19 cellular contexts compared by ENCODE assay signal in genomic region chr14:67697006-67697405, GRCh38. TPM values are rescaled to one million over a fixed set of nuclear protein-coding genes. Genes with fewer than 3 reads are reported as not detected.
A peak's percentile ranks its signal among the peaks of the same experiment; 100 is the strongest.
DNase-seq lines count a peak whose midpoint lies in the region; ATAC-seq and TF ChIP-seq lines count a peak whose summit lies in the region.
"Had no signal": no experiment of that assay in that cellular context is flagged by ENCODE, and none has a peak within 500 bp of the region (broad histone marks: within the 10 kb centered on the region; RNA-seq: fewer than 3 reads in every experiment).

No MANE protein-coding gene starts in this region.

- H3K4me1 Mint-ChIP-seq in dendritic cell treated with granulocyte-macrophage colony-stimulating factor and Interleukin-4, amounts not matched to agents 40 ng/mL and 50 ng/mL, for 4 days (ENCODE audit: low read depth): peaks cover 67% of the 10 kb centered on the region

- POLR2A ChIA-PET in HCT116 (lab: Charles Lee): no interaction called here

- TF ChIP-seq POLR2A in HCT116 (IDR thresholded peaks at IDR 0.05; ENCODE audit: borderline replicate concordance, extremely low read depth, insufficient read depth, insufficient read length): no peak
- no peak for TF ChIP-seq POLR2A in prostate gland (IDR thresholded peaks at IDR 0.05)

- WGBS in prostate gland: 44% methylated on average over 4 of the region's 4 CpGs

- H3K36me3 ChIP-seq in HCT116 (ENCODE audit: control insufficient read depth in 1 of 2, insufficient read depth in 2 of 2, low read length in 2 of 2): peaks cover 4 to 6% of the 10 kb centered on the region in 2 experiments; a peak in 3 of 4 replicates
- H3K36me3 ChIP-seq in prostate gland: no peaks in the 10 kb centered on the region

- H3K9me2 ChIP-seq in HCT116 (ENCODE audit: insufficient read depth): no peaks in the 10 kb centered on the region

- H3K27ac ChIP-seq in HCT116 (ENCODE audit: low read depth, low read length) (no peak overlapping the region), prostate gland (peak overlapping the region; percentile 9 to 92)
- H3K27ac ChIP-seq: Peyer's patch, SJSA1 had no signal

- peak overlapping the region; percentile 91 for H3K27ac Mint-ChIP-seq in dendritic cell treated with granulocyte-macrophage colony-stimulating factor and Interleukin-4, amounts not matched to agents 40 ng/mL and 50 ng/mL, for 4 days

- H3K36me3 Mint-ChIP-seq in dendritic cell treated with granulocyte-macrophage colony-stimulating factor and Interleukin-4, amounts not matched to agents 40 ng/mL and 50 ng/mL, for 4 days (ENCODE audit: low read depth): peaks cover 15% of the 10 kb centered on the region

- CTCF ChIA-PET in HCT116 (lab: Charles Lee): no interaction called here

- H3K4me3 ChIP-seq in HCT116 (replicated peaks in 1 of 2; ENCODE audit: low read depth in 1 of 2, low read length in 2 of 2): no peak overlapping the region
- no peak overlapping the region for H3K4me3 ChIP-seq in LNCaP clone FGC (ENCODE audit: low read depth, low read length)
- H3K4me3 ChIP-seq in prostate gland: no peak overlapping the region
- H3K4me3 ChIP-seq: Peyer's patch, SJSA1 had no signal

- TF ChIP-seq RAD21 in HCT116 (IDR thresholded peaks at IDR 0.05; ENCODE audit: low read depth): no peak

- no peak overlapping the region for H3K4me2 ChIP-seq in HCT116 (ENCODE audit: low read length)

- H3K27me3 Mint-ChIP-seq in dendritic cell treated with granulocyte-macrophage colony-stimulating factor and Interleukin-4, amounts not matched to agents 40 ng/mL and 50 ng/mL, for 4 days: no peaks in the 10 kb centered on the region

- no peak for ATAC-seq in HCT116

- no peak overlapping the region for H3K4me3 Mint-ChIP-seq in dendritic cell treated with granulocyte-macrophage colony-stimulating factor and Interleukin-4, amounts not matched to agents 40 ng/mL and 50 ng/mL, for 4 days

- peak overlapping the region; percentile 80 for H2AFZ ChIP-seq in HCT116 (ENCODE audit: low read depth, low read length, poor library complexity, severe bottlenecking)

- RAD21 ChIA-PET in HCT116 (lab: Charles Lee; ENCODE audit: low non-redundant PET in 1 of 2, low total read pairs in 2 of 2, uncharacterized antibody in 2 of 2, unreplicated experiment in 2 of 2): no interaction called here

- H3K4me1 ChIP-seq in HCT116 (ENCODE audit: control insufficient read depth in 1 of 2, insufficient read depth in 2 of 2, low read length in 2 of 2): peaks cover 22 to 43% of the 10 kb centered on the region in 2 experiments
- peaks cover 10% of the 10 kb centered on the region for H3K4me1 ChIP-seq in prostate gland (replicated peaks)

- H3K9ac ChIP-seq in HCT116 (ENCODE audit: low read length): no peak overlapping the region

- no TSS peak for BruUV-seq in HCT116 (replicated peaks; lab: Mats Ljungman, UMichigan)

- no peaks in the 10 kb centered on the region for H3K9me3 Mint-ChIP-seq in dendritic cell treated with granulocyte-macrophage colony-stimulating factor and Interleukin-4, amounts not matched to agents 40 ng/mL and 50 ng/mL, for 4 days

- H3K27me3 ChIP-seq in HCT116 (ENCODE audit: insufficient read depth, low read length) (no peaks in the 10 kb centered on the region), prostate gland (replicated peaks; ENCODE audit: insufficient read depth) (no peaks in the 10 kb centered on the region)
- H3K27me3 ChIP-seq: Peyer's patch, SJSA1 had no signal

- DNase-seq in HCT116 (ENCODE audit: low read depth, low spot score): no peak
- peak; percentile 90 for DNase-seq in LNCaP clone FGC (ENCODE audit: low read depth)
- no peak for DNase-seq in prostate gland (ENCODE audit: low spot score)
- DNase-seq in CD1c-positive myeloid dendritic cell (ENCODE audit: extremely low spot score): no peak
- DNase-seq in anterior cingulate cortex (lab: John Stamatoyannopoulos, UW): no peak
- DNase-seq in stimulated activated CD4-positive, alpha-beta T cell treated with anti-CD3 and anti-CD28 coated beads, Interleukin-4, amount 100 ng/mL, for 24 hours: no peak
- DNase-seq: ACHN; C1 segment of cervical spinal cord; DMS79 treated with DMSO at 0.1 percent for 48 hours; H7; MV-4-11; NCI-H1930; NCI-H2171 treated with DMSO at 0.1 percent for 48 hours; NCI-H446 treated with DMSO at 0.1 percent for 48 hours; NCI-H69; NK-92 treated with Interleukin-12 subunit alpha and Interleukin-12 subunit beta, amount 100 ng/mL, for 24 hours; Peyer's patch had no signal

- TF ChIP-seq CTCF in HCT116 (IDR thresholded peaks at IDR 0.05 in 2 of 3, conservative IDR thresholded peaks at IDR 0.05 in 1 of 3; ENCODE audit: borderline replicate concordance in 1 of 3, insufficient read depth in 1 of 3, low read depth in 2 of 3, low read length in 2 of 3) (no peak), LNCaP clone FGC (IDR thresholded peaks at IDR 0.05; ENCODE audit: control insufficient read depth, extremely low read depth, insufficient read depth) (no peak), prostate gland (IDR thresholded peaks at IDR 0.05) (no peak)

- H3K9me3 ChIP-seq in HCT116 (ENCODE audit: control insufficient read depth in 1 of 2, insufficient read depth in 1 of 2, low read depth in 1 of 2, low read length in 2 of 2) (no peaks in the 10 kb centered on the region), prostate gland (no peaks in the 10 kb centered on the region)
- H3K9me3 ChIP-seq: Peyer's patch, SJSA1 had no signal

- peaks cover 31% of the 10 kb centered on the region for H3K79me2 ChIP-seq in HCT116 (ENCODE audit: insufficient read depth, low read length)

- no peaks in the 10 kb centered on the region for H4K20me1 ChIP-seq in HCT116 (ENCODE audit: insufficient read depth)

- intact Hi-C loops in HCT116 (cut with micrococcal nuclease) (no loop called here), prostate gland (cut with DNase I) (loop anchor here (5.0 to 10.0 kb wide), 2 partner anchors 75 to 262 kb away; no protein-coding TSS in a partner anchor)
- intact Hi-C loops in dendritic cell treated with granulocyte-macrophage colony-stimulating factor and Interleukin-4, amounts not matched to agents 40 ng/mL and 50 ng/mL, for 4 days (cut with micrococcal nuclease): no loop called here

TF ChIP-seq in HCT116, 20 proteins besides CTCF, POLR2A, EP300 and RAD21:
- TF ChIP-seq ZFX (IDR thresholded peaks at IDR 0.05): no peak
- no peak for TF ChIP-seq SIN3A (IDR thresholded peaks at IDR 0.05; ENCODE audit: low read depth)
- no peak for TF ChIP-seq EZH2phosphoT487 (IDR thresholded peaks at IDR 0.05; ENCODE audit: borderline replicate concordance)
- no peak for TF ChIP-seq ATF3 (IDR thresholded peaks at IDR 0.05)
- no peak for TF ChIP-seq TCF7L2 (IDR thresholded peaks at IDR 0.05; ENCODE audit: borderline replicate concordance, extremely low read depth, insufficient read depth, insufficient read length)
- no peak for TF ChIP-seq ZBTB33 (IDR thresholded peaks at IDR 0.05; ENCODE audit: extremely low read depth, insufficient replicate concordance, low read length)
- no peak for TF ChIP-seq POLR2AphosphoS5 (IDR thresholded peaks at IDR 0.05; ENCODE audit: low read depth, low read length)

RNA-seq across cellular contexts. Expression of gene RDH11, which starts 1.4 kb away (rescaled TPM):
- total RNA-seq in HCT116 (2021; ENCODE audit: unreplicated experiment) (54.6 TPM), prostate gland (1,000 to 10,000 TPM in 1 of 2 donors, 100 to 1,000 TPM in 1; 134 to 2,107 TPM)
- 57.1 and 70.0 TPM in 2 replicates for polyA plus RNA-seq in HCT116 (2012)

RNA-seq across cellular contexts. Expression of gene RDH12, which starts 4.7 kb away (rescaled TPM):
- total RNA-seq in HCT116 (2021; ENCODE audit: unreplicated experiment) (0.27 TPM), prostate gland (1 to 10 TPM in 1 of 2 donors, under 1 TPM in 1; 0.28 to 1.0 TPM)
- 0.40 and 0.64 TPM in 2 replicates for polyA plus RNA-seq in HCT116 (2012)
- total RNA-seq: Peyer's patch, SJSA1 had no signal

RNA-seq across cellular contexts. Expression of gene VTI1B, which starts 22.6 kb away (rescaled TPM):
- total RNA-seq in HCT116 (2021; ENCODE audit: unreplicated experiment) (86.3 TPM), prostate gland (10 to 100 TPM; 52.0 to 52.6 TPM)
- 52.4 and 59.3 TPM in 2 replicates for polyA plus RNA-seq in HCT116 (2012)
